13 cellular contexts compared by ENCODE assay signal in the genomic region with DNA sequence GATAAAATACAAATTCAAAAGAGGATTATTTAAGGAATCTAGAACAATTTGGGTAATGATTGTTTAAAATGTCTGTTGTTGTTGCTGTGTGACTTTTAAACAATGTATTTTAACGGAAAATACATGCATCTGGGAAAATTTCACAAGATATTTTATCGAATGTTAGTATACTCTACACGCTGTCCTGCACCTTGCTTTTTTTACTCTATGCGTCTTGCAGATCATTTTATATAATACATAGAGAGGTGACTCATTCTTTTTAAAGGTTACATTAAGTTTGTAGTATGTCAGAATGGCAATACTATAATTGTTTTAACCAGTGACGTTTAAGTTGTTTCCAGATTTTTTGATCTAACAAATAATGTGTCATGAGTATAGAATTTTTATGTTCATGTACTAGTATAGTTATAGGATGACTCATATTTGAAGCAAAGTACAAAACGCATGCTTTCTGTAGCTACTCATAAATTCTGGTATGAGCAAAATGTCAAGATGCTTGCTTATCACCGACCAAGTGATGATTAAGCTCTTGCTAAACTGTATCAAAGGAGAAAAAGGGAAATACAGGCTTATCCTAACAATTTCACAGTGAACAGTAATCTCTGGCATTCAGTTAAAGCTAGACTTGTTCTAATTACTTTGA. TPM values are rescaled to one million over a fixed set of nuclear protein-coding genes. Genes with fewer than 3 reads are reported as not detected.
DNase-seq lines count a peak whose midpoint lies in the region; ATAC-seq, FAIRE-seq and TF ChIP-seq lines count a peak whose summit lies in the region.
"Had no signal": no experiment of that assay in that cellular context is flagged by ENCODE, and none has a peak within 500 bp of the region (broad histone marks: within the 10 kb centered on the region; RNA-seq: fewer than 3 reads in every experiment).

No MANE protein-coding gene starts in this region.

- H3K23ac ChIP-seq in mesenchymal stem cell (ENCODE audit: low read length in 2 of 2), result no peak overlapping the region

- peak overlapping the region; percentile 91 for H3K9ac ChIP-seq in mesenchymal stem cell (ENCODE audit: low read length)

- FAIRE-seq in HTR-8/SVneo (lab: Jason Lieb, UNC) (peak; percentile 84), bronchial epithelial cell (lab: Jason Lieb, UNC) (no peak)

- no peak overlapping the region for H4K8ac ChIP-seq in mesenchymal stem cell (ENCODE audit: low read length)

- H2BK120ac ChIP-seq in mesenchymal stem cell (ENCODE audit: low read depth, low read length), result no peak overlapping the region

- no peak overlapping the region for H3K14ac ChIP-seq in mesenchymal stem cell (ENCODE audit: low read length in 2 of 2)

- no peak overlapping the region for H2AK5ac ChIP-seq in mesenchymal stem cell (ENCODE audit: low read length, severe bottlenecking)

- WGBS in mesenchymal stem cell, result 0% methylated on average over 2 of the region's 7 CpGs

- no peaks in the 10 kb centered on the region for H3K27me3 ChIP-seq in bronchial epithelial cell (ENCODE audit: control insufficient read depth, insufficient read depth, low read length)
- no peaks in the 10 kb centered on the region for H3K27me3 ChIP-seq in mesenchymal stem cell (ENCODE audit: control insufficient read depth in 1 of 2, insufficient read depth in 1 of 2, low read length in 2 of 2)

- H2BK5ac ChIP-seq in mesenchymal stem cell (ENCODE audit: low read depth, low read length, poor library complexity, severe bottlenecking), result no peak overlapping the region

- DNase-seq in AG08396 (ENCODE audit: low spot score) (peak; percentile 55), HTR-8/SVneo (ENCODE audit: insufficient read length, low spot score) (peak; percentile 67), bronchial epithelial cell (ENCODE audit: low read depth) (peak; percentile 99), mesenchymal stem cell (peak; percentile 89), SKM-1 (lab: John Stamatoyannopoulos, UW; ENCODE audit: unreplicated experiment) (no peak), NOMO-1 (lab: John Stamatoyannopoulos, UW; ENCODE audit: unreplicated experiment in 2 of 2) (no peak), NCI-H1694 (lab: John Stamatoyannopoulos, UW) (no peak)
- DNase-seq: activated CD8-positive, alpha-beta memory T cell treated with anti-CD3 and anti-CD28 coated beads for 24 hours; hypothalamus; NCI-H146; Right ventricle myocardium superior had no signal

- H3K4me2 ChIP-seq in mesenchymal stem cell (ENCODE audit: low read length, poor library complexity, severe bottlenecking), result no peak overlapping the region

- H2BK12ac ChIP-seq in mesenchymal stem cell (ENCODE audit: low read length in 2 of 2), result no peak overlapping the region

- TF ChIP-seq CTCF in bronchial epithelial cell (IDR thresholded peaks at IDR 0.05; ENCODE audit: insufficient read depth, low read length, severe bottlenecking), result no peak

- H3K4ac ChIP-seq in mesenchymal stem cell (ENCODE audit: low read depth in 1 of 2, low read length in 2 of 2), result no peak overlapping the region

- peaks cover 5% of the 10 kb centered on the region for H3K4me1 ChIP-seq in mesenchymal stem cell (ENCODE audit: control insufficient read depth, insufficient read depth, low read depth, low read length)

- H3K79me1 ChIP-seq in mesenchymal stem cell (replicated peaks; ENCODE audit: low read length, poor library complexity, severe bottlenecking), result peaks cover 3% of the 10 kb centered on the region

- H3K36me3 ChIP-seq in bronchial epithelial cell (ENCODE audit: control insufficient read depth, insufficient read depth, low read length), result no peaks in the 10 kb centered on the region
- peaks cover 0 to 21% of the 10 kb centered on the region in 2 experiments for H3K36me3 ChIP-seq in mesenchymal stem cell (ENCODE audit: control insufficient read depth in 1 of 2, insufficient read depth in 2 of 2, low read depth in 1 of 2, low read length in 2 of 2)
- H3K36me3 ChIP-seq: neutrophil had no signal

- H3K27ac ChIP-seq in mesenchymal stem cell (ENCODE audit: low read length, poor library complexity, severe bottlenecking), result peak overlapping the region; percentile 53
- H3K27ac ChIP-seq: neutrophil had no signal

- no peak overlapping the region for H2BK15ac ChIP-seq in mesenchymal stem cell (ENCODE audit: low read depth, poor library complexity, severe bottlenecking)

- H3K18ac ChIP-seq in mesenchymal stem cell (ENCODE audit: low read depth in 1 of 2, low read length in 2 of 2), result no peak overlapping the region

- H3K4me3 ChIP-seq in bronchial epithelial cell (ENCODE audit: low read depth, low read length) (no peak overlapping the region), mesenchymal stem cell (ENCODE audit: insufficient read depth in 1 of 2, low read depth in 1 of 2, low read length in 2 of 2) (no peak overlapping the region)

- no peak overlapping the region for H2AFZ ChIP-seq in mesenchymal stem cell (ENCODE audit: low read depth, low read length)

- no peak for ATAC-seq in GM21576 (IDR thresholded peaks at IDR 0.05; ENCODE audit: unreplicated experiment)

- no peak overlapping the region for H4K91ac ChIP-seq in mesenchymal stem cell (ENCODE audit: low read length)

- H3K9me3 ChIP-seq in mesenchymal stem cell (ENCODE audit: control insufficient read depth, low read length), result no peaks in the 10 kb centered on the region
- H3K9me3 ChIP-seq: neutrophil had no signal

RNA-seq across cellular contexts. Expression of gene DKK1, which starts 4.9 kb away (rescaled TPM):
- 13.6 and 43.7 TPM in 2 replicates for total RNA-seq in bronchial epithelial cell
- polyA plus RNA-seq in mesenchymal stem cell (2013, experiment 1 of 2), result 7.9 TPM
- polyA plus RNA-seq in mesenchymal stem cell (2013, experiment 2 of 2), result 9.4 TPM
- total RNA-seq: Right ventricle myocardium superior had no signal

Comparison
In these comparisons a context has a peak if more than half of its experiments do, and no peak if none do; other contexts are left out.
1. DNase-seq: peak in AG08396 (single experiment), HTR-8/SVneo (single experiment), bronchial epithelial cell (single experiment) and mesenchymal stem cell (single experiment); none in SKM-1 (single experiment), NOMO-1 (0 of 2) and NCI-H1694 (single experiment).